ENCODE assay signal across 8 cellular contexts in genomic region chr16:84648595-84649510, GRCh38. TPM values are rescaled to one million over a fixed set of nuclear protein-coding genes. Genes with fewer than 3 reads are reported as not detected.
A peak's percentile ranks its signal among the peaks of the same experiment; 100 is the strongest.
DNase-seq lines count a peak whose midpoint lies in the region; ATAC-seq, FAIRE-seq and TF ChIP-seq lines count a peak whose summit lies in the region.

No MANE protein-coding gene starts in this region.

- intact Hi-C loops in OCI-LY7 (cut with micrococcal nuclease; ENCODE audit: unreplicated experiment) (no loop called here), right cardiac atrium (cut with DNase I) (no loop called here), sciatic nerve (cut with DNase I) (no loop called here)

- BruUV-seq in OCI-LY7 (replicated peaks; lab: Mats Ljungman, UMichigan), result no TSS peak

- FAIRE-seq in GM18507 (lab: Jason Lieb, UNC), result no peak

- peak overlapping the region; percentile 87 for H3K4me3 ChIP-seq in OCI-LY7 (ENCODE audit: low read depth, low read length, poor library complexity, severe bottlenecking)
- H3K4me3 ChIP-seq in right cardiac atrium (ENCODE audit: low read length), result peak overlapping the region; percentile 99

- H3K9me2 ChIP-seq in OCI-LY7 (ENCODE audit: insufficient read depth, low read length), result no peaks in the 10 kb centered on the region

- POLR2A ChIA-PET in OCI-LY7 (lab: Charles Lee), result interaction anchor here (0.9 to 1.0 kb wide), 2 partner anchors 7 to 81 kb away, joined by 3 to 4 read pairs; no protein-coding TSS in a partner anchor

- peaks cover 11% of the 10 kb centered on the region; the same call in 1 of the 2 replicates for H3K79me2 ChIP-seq in OCI-LY7 (ENCODE audit: insufficient read depth, low read depth, low read length)

- 0 out of 2 replicates have a peak, but pooled peaks cover 9% of the 10 kb centered on the region for H4K20me1 ChIP-seq in OCI-LY7 (ENCODE audit: insufficient read depth, low read length)

- no peak overlapping the region for H2AFZ ChIP-seq in OCI-LY7 (ENCODE audit: low read length)

- ATAC-seq in HG02588 (IDR thresholded peaks at IDR 0.05; ENCODE audit: unreplicated experiment), result peak; percentile 64
- peak; percentile 47 to 52 for ATAC-seq in right cardiac atrium
- ATAC-seq in sciatic nerve, result peak; percentile 44

- no peak for TF ChIP-seq CTCF in OCI-LY7 (conservative IDR thresholded peaks at IDR 0.05; ENCODE audit: low read length)

- H3K4me1 ChIP-seq in OCI-LY7 (ENCODE audit: insufficient read depth, low read length, poor library complexity, severe bottlenecking) (peaks cover 45% of the 10 kb centered on the region), right cardiac atrium (ENCODE audit: control insufficient read depth, insufficient read depth, low read length) (peaks cover 2% of the 10 kb centered on the region)

- peak overlapping the region; percentile 82 for H3K27ac Mint-ChIP-seq in activated naive CD8-positive, alpha-beta T cell treated with anti-CD3 and anti-CD28 coated beads for 36 hours

- no peaks in the 10 kb centered on the region for H3K27me3 ChIP-seq in right cardiac atrium (ENCODE audit: control insufficient read depth, insufficient read depth)

- DNase-seq in GM18507 (ENCODE audit: extremely low spot score, insufficient read length, low read depth) (peak; percentile 60), OCI-LY7 (ENCODE audit: low spot score) (peak; percentile 53), right cardiac atrium (peak; percentile 51 to 78 (median 77)), sciatic nerve (ENCODE audit: low spot score) (no peak), DMS79 (lab: John Stamatoyannopoulos, UW) (no peak), SW480 (ENCODE audit: low spot score) (no peak)
- peak; percentile 54 for DNase-seq in activated naive CD8-positive, alpha-beta T cell treated with anti-CD3 and anti-CD28 coated beads for 36 hours

- H3K4me1 Mint-ChIP-seq in activated naive CD8-positive, alpha-beta T cell treated with anti-CD3 and anti-CD28 coated beads for 36 hours, result peaks cover 45% of the 10 kb centered on the region

- peak overlapping the region; percentile 86 for H3K4me3 Mint-ChIP-seq in activated naive CD8-positive, alpha-beta T cell treated with anti-CD3 and anti-CD28 coated beads for 36 hours

- CTCF ChIA-PET in OCI-LY7 (lab: Charles Lee; ENCODE audit: unreplicated experiment), result no interaction called here

- no peak overlapping the region for H3K27ac ChIP-seq in OCI-LY7 (ENCODE audit: low read depth, low read length, poor library complexity, severe bottlenecking)
- H3K27ac ChIP-seq in right cardiac atrium (ENCODE audit: low read length), result peak overlapping the region; percentile 85

- WGBS in right cardiac atrium, result 4% methylated on average over 94 of the region's 96 CpGs

- no peaks in the 10 kb centered on the region for H3K9me3 Mint-ChIP-seq in activated naive CD8-positive, alpha-beta T cell treated with anti-CD3 and anti-CD28 coated beads for 36 hours

- H3K36me3 ChIP-seq in OCI-LY7 (ENCODE audit: insufficient read depth, low read length), result peaks cover 35% of the 10 kb centered on the region

- H3K4me2 ChIP-seq in OCI-LY7 (ENCODE audit: low read length), result peak overlapping the region; percentile 99

- H3K36me3 Mint-ChIP-seq in activated naive CD8-positive, alpha-beta T cell treated with anti-CD3 and anti-CD28 coated beads for 36 hours, result peaks cover 27% of the 10 kb centered on the region

- no peaks in the 10 kb centered on the region for H3K9me3 ChIP-seq in OCI-LY7 (ENCODE audit: low read length)
- no peaks in the 10 kb centered on the region for H3K9me3 ChIP-seq in right cardiac atrium (ENCODE audit: control insufficient read depth, low read length)

- no peaks in the 10 kb centered on the region for H3K27me3 Mint-ChIP-seq in activated naive CD8-positive, alpha-beta T cell treated with anti-CD3 and anti-CD28 coated beads for 36 hours

RNA-seq across cellular contexts. Expression of gene KLHL36, which starts 0.5 kb away (rescaled TPM):
- 50.1 and 58.9 TPM in 2 replicates for total RNA-seq in OCI-LY7 (2014; rRNA removed; shearing (Covaris generic))
- total RNA-seq in OCI-LY7 (2022) (66.1 and 69.0 TPM in 2 replicates), right cardiac atrium (10 to 100 TPM; 37.4 to 47.2 (median 41.1) TPM), sciatic nerve (60.2 TPM)
- 10 to 100 TPM; 32.6 to 34.8 TPM for total RNA-seq in activated naive CD8-positive, alpha-beta T cell treated with anti-CD3 and anti-CD28 coated beads for 36 hours
- polyA plus RNA-seq in right cardiac atrium, result 17.2 TPM

RNA-seq across cellular contexts. Expression of gene COTL1, which starts 31.0 kb away (rescaled TPM):
- 119 and 125 TPM in 2 replicates for total RNA-seq in OCI-LY7 (2014; rRNA removed; shearing (Covaris generic))
- total RNA-seq in OCI-LY7 (2022), result 214 and 232 TPM in 2 replicates
- total RNA-seq in activated naive CD8-positive, alpha-beta T cell treated with anti-CD3 and anti-CD28 coated beads for 36 hours, result 100 to 1,000 TPM; 588 to 605 TPM
- total RNA-seq in right cardiac atrium, result 10 to 100 TPM; 12.7 to 26.9 (median 23.5) TPM
- 11.6 TPM for polyA plus RNA-seq in right cardiac atrium
- total RNA-seq in sciatic nerve, result 77.9 TPM

RNA-seq across cellular contexts. Expression of gene USP10, which starts 50.9 kb away (rescaled TPM):
- 65.9 and 69.8 TPM in 2 replicates for total RNA-seq in OCI-LY7 (2014; rRNA removed; shearing (Covaris generic))
- 134 and 135 TPM in 2 replicates for total RNA-seq in OCI-LY7 (2022)
- total RNA-seq in activated naive CD8-positive, alpha-beta T cell treated with anti-CD3 and anti-CD28 coated beads for 36 hours, result 100 to 1,000 TPM; 148 to 151 TPM
- 10 to 100 TPM; 45.5 to 66.5 (median 62.9) TPM for total RNA-seq in right cardiac atrium
- polyA plus RNA-seq in right cardiac atrium, result 25.8 TPM
- 72.2 TPM for total RNA-seq in sciatic nerve

Comparison
In these comparisons a context has a peak if more than half of its experiments do, and no peak if none do; other contexts are left out.
1. DNase-seq: peak in GM18507 (single experiment), OCI-LY7 (single experiment), activated naive CD8-positive, alpha-beta T cell treated with anti-CD3 and anti-CD28 coated beads for 36 hours (single experiment) and right cardiac atrium (3 of 3); none in sciatic nerve (single experiment), DMS79 (single experiment) and SW480 (single experiment).
2. Peak in every context shown above with its lines, with median percentiles within 50 percentile points of each other: ATAC-seq.